ENCODE assay signal across 15 cellular contexts in genomic region chr11:68454767-68455166, GRCh38. TPM values are rescaled to one million over a fixed set of nuclear protein-coding genes. Genes with fewer than 3 reads are reported as not detected.
DNase-seq lines count a peak whose midpoint lies in the region; TF ChIP-seq lines count a peak whose summit lies in the region.
"Had no signal": no experiment of that assay in that cellular context is flagged by ENCODE, and none has a peak within 500 bp of the region (broad histone marks: within the 10 kb centered on the region; RNA-seq: fewer than 3 reads in every experiment).

No MANE protein-coding gene starts in this region.

- H3K27me3 Mint-ChIP-seq in mesothelial cell of epicardium (ENCODE audit: low read depth) = no peaks in the 10 kb centered on the region
- H3K27me3 Mint-ChIP-seq in activated T-helper 2 cell treated with anti-CD3 and anti-CD28 coated beads, Interferon-gamma antibody, Interleukin-2, Interleukin-4, amounts not matched to agents 10 μg/mL and 5 μg/mL and 100 μg/mL, durations not matched to agents 14 hours and 24 hours and 36 hours (ENCODE audit: low read depth) = no peaks in the 10 kb centered on the region
- peaks cover 10% of the 10 kb centered on the region for H3K27me3 Mint-ChIP-seq in nephron progenitor cell (ENCODE audit: low read depth, poor library complexity)
- H3K27me3 Mint-ChIP-seq: stimulated activated naive CD8-positive, alpha-beta T cell treated with anti-CD3 and anti-CD28 coated beads, Interleukin-15, amount 100 ng/mL, for 72 hours had no signal

- no peak overlapping the region for H3K56ac ChIP-seq in mesendoderm (ENCODE audit: low read length)

- H4K5ac ChIP-seq in mesendoderm (ENCODE audit: low read length) = no peak overlapping the region

- H3K79me2 ChIP-seq in mesendoderm (ENCODE audit: control insufficient read depth, insufficient read depth, low read length) = no peaks in the 10 kb centered on the region
- H3K79me2 ChIP-seq: parathyroid adenoma had no signal

- H3K36me3 Mint-ChIP-seq in mesothelial cell of epicardium (peaks cover 4% of the 10 kb centered on the region), nephron progenitor cell (ENCODE audit: low read depth) (peaks cover 4% of the 10 kb centered on the region)
- no peaks in the 10 kb centered on the region for H3K36me3 Mint-ChIP-seq in activated T-helper 2 cell treated with anti-CD3 and anti-CD28 coated beads, Interferon-gamma antibody, Interleukin-2, Interleukin-4, amounts not matched to agents 10 μg/mL and 5 μg/mL and 100 μg/mL, durations not matched to agents 14 hours and 24 hours and 36 hours (ENCODE audit: low read depth)

- no CpG with 5 or more reads among the region's 8 CpGs for WGBS in mesendoderm (ENCODE audit: extremely low coverage, insufficient coverage, low lambda C conversion rate)

- H3K4me2 ChIP-seq in mesendoderm (ENCODE audit: low read length) = no peak overlapping the region

- H3K4ac ChIP-seq in mesendoderm (ENCODE audit: low read depth, low read length) = no peak overlapping the region

- H3K4me1 Mint-ChIP-seq in mesothelial cell of epicardium = no peaks in the 10 kb centered on the region
- no peaks in the 10 kb centered on the region for H3K4me1 Mint-ChIP-seq in activated T-helper 2 cell treated with anti-CD3 and anti-CD28 coated beads, Interferon-gamma antibody, Interleukin-2, Interleukin-4, amounts not matched to agents 10 μg/mL and 5 μg/mL and 100 μg/mL, durations not matched to agents 14 hours and 24 hours and 36 hours (ENCODE audit: low read depth)
- H3K4me1 Mint-ChIP-seq in nephron progenitor cell = peaks cover 12% of the 10 kb centered on the region

- H2BK5ac ChIP-seq in mesendoderm (ENCODE audit: low read length) = no peak overlapping the region

- DNase-seq in DMS79 (lab: John Stamatoyannopoulos, UW) (peak; percentile 66), HT1080 (ENCODE audit: low read depth) (peak; percentile 27), SW480 (ENCODE audit: low spot score) (peak; percentile 34), mesendoderm (peak; percentile 82), mesothelial cell of epicardium (ENCODE audit: low spot score in 2 of 2, unreplicated experiment in 2 of 2) (no peak), nephron progenitor cell (no peak)
- no peak for DNase-seq in activated T-helper 2 cell treated with anti-CD3 and anti-CD28 coated beads, Interferon-gamma antibody, Interleukin-2, Interleukin-4, amounts not matched to agents 10 μg/mL and 5 μg/mL and 100 μg/mL, durations not matched to agents 14 hours and 24 hours and 36 hours (ENCODE audit: low spot score)
- DNase-seq: activated CD4-positive, alpha-beta T cell treated with anti-CD3 and anti-CD28 coated beads, Interleukin-2, amount 50 U/mL, for 4 hours; amygdala; NCI-H2081 treated with DMSO at 0.1 percent for 48 hours; stimulated activated CD4-positive, alpha-beta T cell treated with anti-CD3 and anti-CD28 coated beads, Interleukin-12 subunit alpha, Interleukin-12 subunit beta, amount 100 ng/mL, for 4 hours; stimulated activated naive CD8-positive, alpha-beta T cell treated with anti-CD3 and anti-CD28 coated beads, Interleukin-15, amount 100 ng/mL, for 72 hours had no signal

- no peaks in the 10 kb centered on the region for H3K9me3 Mint-ChIP-seq in mesothelial cell of epicardium
- H3K9me3 Mint-ChIP-seq in activated T-helper 2 cell treated with anti-CD3 and anti-CD28 coated beads, Interferon-gamma antibody, Interleukin-2, Interleukin-4, amounts not matched to agents 10 μg/mL and 5 μg/mL and 100 μg/mL, durations not matched to agents 14 hours and 24 hours and 36 hours = no peaks in the 10 kb centered on the region
- no peaks in the 10 kb centered on the region for H3K9me3 Mint-ChIP-seq in nephron progenitor cell
- H3K9me3 Mint-ChIP-seq: stimulated activated naive CD8-positive, alpha-beta T cell treated with anti-CD3 and anti-CD28 coated beads, Interleukin-15, amount 100 ng/mL, for 72 hours had no signal

- no peak overlapping the region for H4K8ac ChIP-seq in mesendoderm (ENCODE audit: low read depth, low read length)

- H3K4me3 ChIP-seq in mesendoderm (ENCODE audit: low read length) = no peak overlapping the region
- H3K4me3 ChIP-seq: vagina had no signal

- no peak overlapping the region for H2BK120ac ChIP-seq in mesendoderm (ENCODE audit: low read depth, low read length)

- intact Hi-C loops in activated T-helper 2 cell treated with anti-CD3 and anti-CD28 coated beads, Interferon-gamma antibody, Interleukin-2, Interleukin-4, amounts not matched to agents 10 μg/mL and 5 μg/mL and 100 μg/mL, durations not matched to agents 14 hours and 24 hours and 36 hours (cut with micrococcal nuclease) = no loop called here

- no peak for TF ChIP-seq CTCF in mesothelial cell of epicardium (IDR thresholded peaks at IDR 0.05; ENCODE audit: unreplicated experiment)
- no peak for TF ChIP-seq CTCF in nephron progenitor cell (IDR thresholded peaks at IDR 0.05)

- peaks cover 9% of the 10 kb centered on the region for H3K4me1 ChIP-seq in mesendoderm (ENCODE audit: control insufficient read depth, low read depth, low read length)
- H3K4me1 ChIP-seq: parathyroid adenoma, vagina had no signal

- no peaks in the 10 kb centered on the region for H3K27me3 ChIP-seq in mesendoderm (ENCODE audit: insufficient read depth, low read length, poor library complexity)
- H3K27me3 ChIP-seq: vagina had no signal

- H3K4me3 Mint-ChIP-seq in mesothelial cell of epicardium (no peak overlapping the region), nephron progenitor cell (no peak overlapping the region)
- H3K4me3 Mint-ChIP-seq in activated T-helper 2 cell treated with anti-CD3 and anti-CD28 coated beads, Interferon-gamma antibody, Interleukin-2, Interleukin-4, amounts not matched to agents 10 μg/mL and 5 μg/mL and 100 μg/mL, durations not matched to agents 14 hours and 24 hours and 36 hours (ENCODE audit: low read depth) = no peak overlapping the region
- H3K4me3 Mint-ChIP-seq: stimulated activated naive CD8-positive, alpha-beta T cell treated with anti-CD3 and anti-CD28 coated beads, Interleukin-15, amount 100 ng/mL, for 72 hours had no signal

- no peak overlapping the region for H3K23ac ChIP-seq in mesendoderm (ENCODE audit: low read length)

- no peaks in the 10 kb centered on the region for H3K36me3 ChIP-seq in mesendoderm (ENCODE audit: control insufficient read depth, insufficient read depth, low read length)
- H3K36me3 ChIP-seq: vagina had no signal

- no peak overlapping the region for H3K27ac Mint-ChIP-seq in mesothelial cell of epicardium
- no peak overlapping the region for H3K27ac Mint-ChIP-seq in activated T-helper 2 cell treated with anti-CD3 and anti-CD28 coated beads, Interferon-gamma antibody, Interleukin-2, Interleukin-4, amounts not matched to agents 10 μg/mL and 5 μg/mL and 100 μg/mL, durations not matched to agents 14 hours and 24 hours and 36 hours
- no peak overlapping the region for H3K27ac Mint-ChIP-seq in nephron progenitor cell
- H3K27ac Mint-ChIP-seq: stimulated activated naive CD8-positive, alpha-beta T cell treated with anti-CD3 and anti-CD28 coated beads, Interleukin-15, amount 100 ng/mL, for 72 hours had no signal

- no peak overlapping the region for H2AK5ac ChIP-seq in mesendoderm (ENCODE audit: low read length)

- H3K27ac ChIP-seq in mesendoderm (ENCODE audit: low read depth, low read length) = no peak overlapping the region
- H3K27ac ChIP-seq: epithelial cell of prostate, parathyroid adenoma, vagina had no signal

- H2BK15ac ChIP-seq in mesendoderm (replicated peaks; ENCODE audit: low read depth) = no peak overlapping the region

- H3K18ac ChIP-seq in mesendoderm (ENCODE audit: low read length) = no peak overlapping the region

- H3K79me1 ChIP-seq in mesendoderm (ENCODE audit: low read length) = no peaks in the 10 kb centered on the region

- no peak overlapping the region for H3K9ac ChIP-seq in mesendoderm (ENCODE audit: low read length)
- H3K9ac ChIP-seq: parathyroid adenoma had no signal

RNA-seq across cellular contexts. Expression of gene PPP6R3, which starts 5.8 kb away (rescaled TPM):
- 93.6 and 111 TPM in 2 replicates for total RNA-seq in HT1080 (2014; rRNA removed; shearing (Covaris generic))
- 41.5 and 50.2 TPM in 2 replicates for polyA plus RNA-seq in HT1080 (2015; cell fraction: cytosol; rRNA removed)
- 96.7 and 114 TPM in 2 replicates for polyA plus RNA-seq in HT1080 (2015; cell fraction: nucleus; rRNA removed)
- polyA plus RNA-seq in mesendoderm (2013, experiment 1 of 2) = 92.3 TPM
- 93.3 TPM for polyA plus RNA-seq in mesendoderm (2013, experiment 2 of 2)
- 133 to 141 TPM (median 137 TPM) in 3 replicates for total RNA-seq in mesothelial cell of epicardium
- total RNA-seq in activated T-helper 2 cell treated with anti-CD3 and anti-CD28 coated beads, Interferon-gamma antibody, Interleukin-2, Interleukin-4, amounts not matched to agents 10 μg/mL and 5 μg/mL and 100 μg/mL, durations not matched to agents 14 hours and 24 hours and 36 hours = 126 and 134 TPM in 2 replicates

Comparison
In these comparisons a context has a peak if more than half of its experiments do, and no peak if none do; other contexts are left out.
1. DNase-seq: peak in DMS79 (single experiment), HT1080 (single experiment), SW480 (single experiment) and mesendoderm (single experiment); none in mesothelial cell of epicardium (0 of 2), activated T-helper 2 cell treated with anti-CD3 and anti-CD28 coated beads, Interferon-gamma antibody, Interleukin-2, Interleukin-4, amounts not matched to agents 10 μg/mL and 5 μg/mL and 100 μg/mL, durations not matched to agents 14 hours and 24 hours and 36 hours (single experiment) and nephron progenitor cell (single experiment).